ENCODE assay signal across 8 cellular contexts in genomic region chrX:118495061-118495921, GRCh38. TPM values are rescaled to one million over a fixed set of nuclear protein-coding genes. Genes with fewer than 3 reads are reported as not detected.
DNase-seq lines count a peak whose midpoint lies in the region; ATAC-seq and TF ChIP-seq lines count a peak whose summit lies in the region.

Gene DOCK11 (plus strand): TSS chrX:118495815. CDS start chrX:118495972, 157 bp downstream.

- no peaks in the 10 kb centered on the region for H3K9me3 ChIP-seq in HUES48 (ENCODE audit: control insufficient read depth, insufficient read depth, low read length)

- H3K27ac ChIP-seq in HUES48 (ENCODE audit: low read depth, low read length) = peak within 1 kb of the TSS; percentile 79

- H3K9me3 Mint-ChIP-seq in activated T-helper 1 cell treated with anti-CD3 and anti-CD28 coated beads, Interleukin-12 subunit alpha, Interleukin-12 subunit beta, Interleukin-2, Interleukin-4 antibody, amounts not matched to agents 30 ng/mL and 10 ng/mL and 1 ng/mL, durations not matched to agents 14 hours and 24 hours and 36 hours = no peaks in the 10 kb centered on the region
- no peaks in the 10 kb centered on the region for H3K9me3 Mint-ChIP-seq in natural killer cell
- no peaks in the 10 kb centered on the region for H3K9me3 Mint-ChIP-seq in stimulated activated naive B cell treated with anti-CD40 and anti-IgM and Interleukin-4, amounts not matched to agents 10 μg/mL and 1 μg/mL and 100 μg/mL, for 72 hours

- peak within 1 kb of the TSS; percentile 54 for H3K9ac ChIP-seq in HUES48 (ENCODE audit: low read depth, low read length)

- H3K4me1 Mint-ChIP-seq in activated T-helper 1 cell treated with anti-CD3 and anti-CD28 coated beads, Interleukin-12 subunit alpha, Interleukin-12 subunit beta, Interleukin-2, Interleukin-4 antibody, amounts not matched to agents 30 ng/mL and 10 ng/mL and 1 ng/mL, durations not matched to agents 14 hours and 24 hours and 36 hours (ENCODE audit: low read depth) = peaks cover 30% of the 10 kb centered on the region
- peaks cover 30 to 39% of the 10 kb centered on the region in 2 donors for H3K4me1 Mint-ChIP-seq in natural killer cell
- H3K4me1 Mint-ChIP-seq in stimulated activated naive B cell treated with anti-CD40 and anti-IgM and Interleukin-4, amounts not matched to agents 10 μg/mL and 1 μg/mL and 100 μg/mL, for 72 hours = peaks cover 10 to 14% of the 10 kb centered on the region in 2 donors

- peak within 1 kb of the TSS; percentile 78 for H3K4me3 ChIP-seq in HUES48 (ENCODE audit: low read depth, low read length)

- H3K4me3 Mint-ChIP-seq in activated T-helper 1 cell treated with anti-CD3 and anti-CD28 coated beads, Interleukin-12 subunit alpha, Interleukin-12 subunit beta, Interleukin-2, Interleukin-4 antibody, amounts not matched to agents 30 ng/mL and 10 ng/mL and 1 ng/mL, durations not matched to agents 14 hours and 24 hours and 36 hours = peak within 1 kb of the TSS; percentile 98
- H3K4me3 Mint-ChIP-seq in natural killer cell = peak within 1 kb of the TSS; percentile 97
- H3K4me3 Mint-ChIP-seq in stimulated activated naive B cell treated with anti-CD40 and anti-IgM and Interleukin-4, amounts not matched to agents 10 μg/mL and 1 μg/mL and 100 μg/mL, for 72 hours = peak within 1 kb of the TSS; percentile 99

- peak; percentile 91 for DNase-seq in Caki2 (ENCODE audit: low read depth)
- DNase-seq in RPMI8226 = peak; percentile 30
- DNase-seq in activated T-helper 1 cell treated with anti-CD3 and anti-CD28 coated beads, Interleukin-12 subunit alpha, Interleukin-12 subunit beta, Interleukin-2, Interleukin-4 antibody, amounts not matched to agents 30 ng/mL and 10 ng/mL and 1 ng/mL, durations not matched to agents 14 hours and 24 hours and 36 hours (ENCODE audit: low spot score) = peak; percentile 75
- DNase-seq in fibroblast of peridontal ligament (ENCODE audit: extremely low read depth) = peak; percentile 80
- DNase-seq in natural killer cell = peak; percentile 69
- DNase-seq in stimulated activated naive B cell treated with anti-CD40 and anti-IgM and Interleukin-4, amounts not matched to agents 10 μg/mL and 1 μg/mL and 100 μg/mL, for 72 hours = peak; percentile 72

- H3K4me1 ChIP-seq in HUES48 (ENCODE audit: control insufficient read depth, insufficient read depth, low read length) = peaks cover 36% of the 10 kb centered on the region

- TF ChIP-seq CTCF in natural killer cell (IDR thresholded peaks at IDR 0.05) = no peak

- peaks cover 4% of the 10 kb centered on the region for H3K36me3 Mint-ChIP-seq in activated T-helper 1 cell treated with anti-CD3 and anti-CD28 coated beads, Interleukin-12 subunit alpha, Interleukin-12 subunit beta, Interleukin-2, Interleukin-4 antibody, amounts not matched to agents 30 ng/mL and 10 ng/mL and 1 ng/mL, durations not matched to agents 14 hours and 24 hours and 36 hours (ENCODE audit: low read depth)
- no peaks in the 10 kb centered on the region for H3K36me3 Mint-ChIP-seq in natural killer cell
- peaks cover 5 to 7% of the 10 kb centered on the region in 2 donors for H3K36me3 Mint-ChIP-seq in stimulated activated naive B cell treated with anti-CD40 and anti-IgM and Interleukin-4, amounts not matched to agents 10 μg/mL and 1 μg/mL and 100 μg/mL, for 72 hours

- H3K36me3 ChIP-seq in HUES48 (ENCODE audit: control insufficient read depth, insufficient read depth, low read length) = no peaks in the 10 kb centered on the region

- ATAC-seq in GM21381 (IDR thresholded peaks at IDR 0.05; ENCODE audit: unreplicated experiment) (peak; percentile 59), natural killer cell (peak; percentile 74 to 91 (median 81))
- peak; percentile 81 to 86 for ATAC-seq in stimulated activated naive B cell treated with anti-CD40 and anti-IgM and Interleukin-4, amounts not matched to agents 10 μg/mL and 1 μg/mL and 100 μg/mL, for 72 hours (replicated peaks)

- intact Hi-C loops in activated T-helper 1 cell treated with anti-CD3 and anti-CD28 coated beads, Interleukin-12 subunit alpha, Interleukin-12 subunit beta, Interleukin-2, Interleukin-4 antibody, amounts not matched to agents 30 ng/mL and 10 ng/mL and 1 ng/mL, durations not matched to agents 14 hours and 24 hours and 36 hours (cut with micrococcal nuclease) = loop anchor here (1.0 to 5.0 kb wide), 5 partner anchors 33 to 742 kb away; partner anchors contain the start of genes PGRMC1 and WDR44
- intact Hi-C loops in natural killer cell (cut with micrococcal nuclease) = no loop called here

- in situ Hi-C loops in Caki2 (cut with HindIII; ENCODE audit: low pct_unique_long_range_greater_than_20kb, low sequenced_read_pairs) = no loop called here

- H3K27ac Mint-ChIP-seq in activated T-helper 1 cell treated with anti-CD3 and anti-CD28 coated beads, Interleukin-12 subunit alpha, Interleukin-12 subunit beta, Interleukin-2, Interleukin-4 antibody, amounts not matched to agents 30 ng/mL and 10 ng/mL and 1 ng/mL, durations not matched to agents 14 hours and 24 hours and 36 hours = peak within 1 kb of the TSS; percentile 97
- H3K27ac Mint-ChIP-seq in natural killer cell = peak within 1 kb of the TSS; percentile 95 to 99
- peak within 1 kb of the TSS; percentile 97 for H3K27ac Mint-ChIP-seq in stimulated activated naive B cell treated with anti-CD40 and anti-IgM and Interleukin-4, amounts not matched to agents 10 μg/mL and 1 μg/mL and 100 μg/mL, for 72 hours

- no peaks in the 10 kb centered on the region for H3K27me3 Mint-ChIP-seq in activated T-helper 1 cell treated with anti-CD3 and anti-CD28 coated beads, Interleukin-12 subunit alpha, Interleukin-12 subunit beta, Interleukin-2, Interleukin-4 antibody, amounts not matched to agents 30 ng/mL and 10 ng/mL and 1 ng/mL, durations not matched to agents 14 hours and 24 hours and 36 hours (ENCODE audit: insufficient read depth)
- no peaks in the 10 kb centered on the region for H3K27me3 Mint-ChIP-seq in natural killer cell (ENCODE audit: low read depth in 2 of 2)
- no peaks in the 10 kb centered on the region for H3K27me3 Mint-ChIP-seq in stimulated activated naive B cell treated with anti-CD40 and anti-IgM and Interleukin-4, amounts not matched to agents 10 μg/mL and 1 μg/mL and 100 μg/mL, for 72 hours

- peaks cover 41% of the 10 kb centered on the region for H3K27me3 ChIP-seq in HUES48 (ENCODE audit: control insufficient read depth, insufficient read depth, low read length)

RNA-seq across cellular contexts. Expression of gene DOCK11, which starts in this region (rescaled TPM):
- 3.4 and 5.5 TPM in 2 replicates for total RNA-seq in Caki2 (2014; rRNA removed; shearing (Covaris generic); ENCODE audit: low replicate concordance)
- 28.6 and 30.1 TPM in 2 replicates for total RNA-seq in activated T-helper 1 cell treated with anti-CD3 and anti-CD28 coated beads, Interleukin-12 subunit alpha, Interleukin-12 subunit beta, Interleukin-2, Interleukin-4 antibody, amounts not matched to agents 30 ng/mL and 10 ng/mL and 1 ng/mL, durations not matched to agents 14 hours and 24 hours and 36 hours
- 100 to 1,000 TPM; 108 to 130 (median 117) TPM for total RNA-seq in natural killer cell

Comparison
In these comparisons a context has a peak if more than half of its experiments do, and no peak if none do; other contexts are left out.
1. Peak in every context shown above with its lines: DNase-seq, ATAC-seq, H3K4me3 ChIP-seq and H3K27ac ChIP-seq.
2. DNase-seq: peak in every context shown above with its lines; median percentile 91 in Caki2; 80 in fibroblast of peridontal ligament; 75 in activated T-helper 1 cell treated with anti-CD3 and anti-CD28 coated beads, Interleukin-12 subunit alpha, Interleukin-12 subunit beta, Interleukin-2, Interleukin-4 antibody, amounts not matched to agents 30 ng/mL and 10 ng/mL and 1 ng/mL, durations not matched to agents 14 hours and 24 hours and 36 hours; 72 in stimulated activated naive B cell treated with anti-CD40 and anti-IgM and Interleukin-4, amounts not matched to agents 10 μg/mL and 1 μg/mL and 100 μg/mL, for 72 hours; 69 in natural killer cell; 30 in RPMI8226.